In the genomic region with DNA sequence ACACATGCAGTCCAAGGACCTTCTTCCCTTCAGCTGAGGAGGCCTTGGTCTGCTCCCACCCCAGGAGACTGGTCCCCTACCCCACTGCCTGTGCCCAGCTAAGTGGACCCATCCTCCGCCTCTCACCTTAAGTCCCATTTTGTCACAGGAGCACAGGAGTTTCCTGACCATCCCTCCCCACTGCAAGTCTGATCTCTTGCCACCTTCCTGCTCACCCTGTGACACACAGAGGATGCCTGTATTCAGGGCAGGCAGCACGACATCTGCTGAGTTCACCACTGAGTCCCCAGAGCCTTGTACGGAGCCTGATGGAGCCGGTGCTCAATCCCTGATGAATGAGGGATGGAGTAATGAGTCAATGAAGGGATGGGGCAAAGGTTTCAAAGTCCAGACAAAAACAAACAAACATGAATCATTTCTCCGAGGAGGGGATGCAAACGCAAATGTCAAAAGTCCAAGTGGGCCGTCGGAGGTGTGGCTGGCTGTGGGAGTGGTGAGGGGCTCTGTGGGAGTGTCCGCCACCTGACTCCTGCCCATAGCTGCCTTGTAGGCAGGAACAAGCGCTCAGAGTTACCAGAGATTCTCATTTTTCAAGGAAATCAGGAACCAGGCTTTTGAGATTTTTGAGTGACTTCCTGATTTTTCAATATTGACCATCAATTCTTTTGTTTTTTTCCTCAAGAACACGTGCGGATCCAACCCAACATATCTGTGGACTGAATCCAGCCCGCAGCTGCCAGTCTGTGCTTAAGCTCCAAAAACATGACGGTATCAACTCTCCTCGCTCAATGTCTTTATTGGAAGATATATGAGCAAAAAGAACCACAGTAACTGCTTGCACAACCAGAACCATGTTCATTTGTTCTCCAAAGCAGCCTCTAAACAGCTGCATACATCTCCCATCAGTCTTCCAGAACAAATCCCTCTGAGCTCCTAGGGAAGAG, we compare ENCODE assay signal across 9 cellular contexts. TPM values are rescaled to one million over a fixed set of nuclear protein-coding genes. Genes with fewer than 3 reads are reported as not detected.
DNase-seq lines count a peak whose midpoint lies in the region; TF ChIP-seq lines count a peak whose summit lies in the region.
"Had no signal": no experiment of that assay in that cellular context is flagged by ENCODE, and none has a peak within 500 bp of the region (broad histone marks: within the 10 kb centered on the region; RNA-seq: fewer than 3 reads in every experiment).

No MANE protein-coding gene starts in this region.

- H3K4me1 ChIP-seq in ovary (ENCODE audit: insufficient read depth) (peaks cover 10% of the 10 kb centered on the region), uterus (peaks cover 5 to 8% of the 10 kb centered on the region in 2 donors)

- no peaks in the 10 kb centered on the region for H3K9me3 ChIP-seq in ovary
- H3K9me3 ChIP-seq in uterus = no peaks in the 10 kb centered on the region

- no peaks in the 10 kb centered on the region for H3K9me3 Mint-ChIP-seq in neural crest cell

- no peak for TF ChIP-seq POLR2A in ovary (IDR thresholded peaks at IDR 0.05)
- TF ChIP-seq POLR2A in uterus (IDR thresholded peaks at IDR 0.05) = no peak

- H3K4me3 ChIP-seq in coronary artery (no peak overlapping the region), ovary (no peak overlapping the region), uterus (no peak overlapping the region)

- H3K4me1 Mint-ChIP-seq in neural crest cell = peaks cover 72% of the 10 kb centered on the region

- H3K27ac Mint-ChIP-seq in neural crest cell (ENCODE audit: unreplicated experiment) = no peak overlapping the region

- WGBS in ovary, 3 donors = 83 to 87% (median 85%) methylated on average over 15 of the region's 15 CpGs

- no peaks in the 10 kb centered on the region for H3K27me3 ChIP-seq in ovary
- no peaks in the 10 kb centered on the region for H3K27me3 ChIP-seq in uterus

- peak overlapping the region; percentile 23 to 88 for H3K27ac ChIP-seq in coronary artery
- no peak overlapping the region for H3K27ac ChIP-seq in ovary
- peak overlapping the region in 1 of 2 donors; percentile 36 for H3K27ac ChIP-seq in uterus

- TF ChIP-seq CTCF in coronary artery (IDR thresholded peaks at IDR 0.05) = no peak
- TF ChIP-seq CTCF in neural crest cell (conservative IDR thresholded peaks at IDR 0.05) = no peak
- TF ChIP-seq CTCF in ovary (IDR thresholded peaks at IDR 0.05) = no peak
- TF ChIP-seq CTCF in uterus (IDR thresholded peaks at IDR 0.05) = no peak

- no peak for TF ChIP-seq EP300 in ovary (IDR thresholded peaks at IDR 0.05)

- no peaks in the 10 kb centered on the region for H3K27me3 Mint-ChIP-seq in neural crest cell (ENCODE audit: low read depth)

- H3K4me3 Mint-ChIP-seq in neural crest cell = peak overlapping the region; percentile 76

- DNase-seq in DMS53 treated with DMSO at 0.1 percent for 48 hours (lab: John Stamatoyannopoulos, UW; ENCODE audit: unreplicated experiment) (peak; percentile 18), MV-4-11 (lab: John Stamatoyannopoulos, UW) (peak; percentile 61), coronary artery (ENCODE audit: low spot score) (no peak), neural crest cell (ENCODE audit: low read depth, low spot score) (no peak), ovary (no peak), NCI-H2227 (lab: John Stamatoyannopoulos, UW; ENCODE audit: unreplicated experiment) (no peak), NCI-H1417 treated with DMSO at 0.1 percent for 48 hours (lab: John Stamatoyannopoulos, UW) (no peak), uterus (no peak)
- DNase-seq: activated effector memory CD4-positive, alpha-beta T cell treated with Interleukin-2 at 50 U/mL for 16 hours had no signal

- peaks cover 5% of the 10 kb centered on the region for H3K36me3 Mint-ChIP-seq in neural crest cell (ENCODE audit: low read depth)

- intact Hi-C loops in ovary (cut with DNase I) (loop anchor here in 1 of 4 donors (5.0 to 10.0 kb wide), 2 partner anchors 143 to 201 kb away; a partner anchor contains a TSS), uterus (cut with DNase I; ENCODE audit: low total_unique reads) (no loop called here)

- H3K36me3 ChIP-seq in ovary (no peaks in the 10 kb centered on the region), uterus (no peaks in the 10 kb centered on the region)

RNA-seq across cellular contexts. Expression of a gene that starts 4.4 kb away (rescaled TPM):
- total RNA-seq in neural crest cell (66.2 and 68.1 TPM in 2 replicates), ovary (10 to 100 TPM; 17.0 to 64.4 (median 37.2) TPM), uterus (10 to 100 TPM; 13.1 to 73.7 (median 26.2) TPM)
- 10 to 100 TPM; 23.6 to 33.8 TPM for polyA plus RNA-seq in ovary

Comparison
In these comparisons a context has a peak if more than half of its experiments do, and no peak if none do; other contexts are left out.
1. DNase-seq: peak in DMS53 treated with DMSO at 0.1 percent for 48 hours (single experiment) and MV-4-11 (single experiment); none in coronary artery (single experiment), neural crest cell (single experiment), ovary (0 of 5), NCI-H2227 (single experiment), NCI-H1417 treated with DMSO at 0.1 percent for 48 hours (single experiment) and uterus (0 of 2).
2. H3K27ac ChIP-seq: peak in coronary artery (2 of 2); none in ovary (0 of 2).